Comparison of ENCODE assay signal across 2 cellular contexts in genomic region chr6:42527204-42527603, GRCh38.
TF ChIP-seq lines count a peak whose summit lies in the region.

No MANE protein-coding gene starts in this region.

TF ChIP-seq in HEK293, 187 proteins besides CTCF, POLR2A, EP300 and RAD21:
- TF ChIP-seq ZNF768 (tag by site-specific recombination; IDR thresholded peaks at IDR 0.05) (peak; percentile 50; the same call in 1 of the 2 replicates), ZNF423 (tag by site-specific recombination; IDR thresholded peaks at IDR 0.05) (no peak)

TF ChIP-seq in K562, 482 proteins besides CTCF, POLR2A, EP300 and RAD21 (continued from another document):
- TF ChIP-seq BCOR (IDR thresholded peaks at IDR 0.05) (peak; percentile 61; the same call in 1 of the 2 replicates), MCM5 (IDR thresholded peaks at IDR 0.05; ENCODE audit: low read depth) (no peak), RBM25 (IDR thresholded peaks at IDR 0.05; ENCODE audit: low read depth, low read length, severe bottlenecking) (peak; percentile 75), ADNP (tag; IDR thresholded peaks at IDR 0.05) (peak; percentile 52; the same call in 1 of the 2 replicates), PBX2 (CRISPR knock-in tag; IDR thresholded peaks at IDR 0.05; ENCODE audit: low read depth) (no peak), PBX2 (tag; conservative IDR thresholded peaks at IDR 0.05; ENCODE audit: low read depth) (no peak), ZFP36 (IDR thresholded peaks at IDR 0.05; ENCODE audit: low read depth, low read length, partially characterized antibody) (peak; percentile 13)
TF ChIP-seq in K562: peak in this region for 4.
